7 cellular contexts compared by ENCODE assay signal in genomic region chr15:69223083-69223813, GRCh38.
"Had no signal": no experiment of that assay in that cellular context is flagged by ENCODE, and none has a peak within 500 bp of the region (broad histone marks: within the 10 kb centered on the region; RNA-seq: fewer than 3 reads in every experiment).

No MANE protein-coding gene starts in this region.

- H3K4me2 ChIP-seq: KMS-11 had no signal

- H3K9ac ChIP-seq: KMS-11 had no signal

- ATAC-seq: K562 had no signal

- DNase-seq: IMR-90, KBM-7, KG1 had no signal

- H3K4me3 ChIP-seq: K562 had no signal

- FAIRE-seq: HTR-8/SVneo, K562 had no signal

- H3K27ac ChIP-seq: HL-60, KMS-11 had no signal
